Comparison of ENCODE assay signal across 21 cellular contexts in the genomic region with DNA sequence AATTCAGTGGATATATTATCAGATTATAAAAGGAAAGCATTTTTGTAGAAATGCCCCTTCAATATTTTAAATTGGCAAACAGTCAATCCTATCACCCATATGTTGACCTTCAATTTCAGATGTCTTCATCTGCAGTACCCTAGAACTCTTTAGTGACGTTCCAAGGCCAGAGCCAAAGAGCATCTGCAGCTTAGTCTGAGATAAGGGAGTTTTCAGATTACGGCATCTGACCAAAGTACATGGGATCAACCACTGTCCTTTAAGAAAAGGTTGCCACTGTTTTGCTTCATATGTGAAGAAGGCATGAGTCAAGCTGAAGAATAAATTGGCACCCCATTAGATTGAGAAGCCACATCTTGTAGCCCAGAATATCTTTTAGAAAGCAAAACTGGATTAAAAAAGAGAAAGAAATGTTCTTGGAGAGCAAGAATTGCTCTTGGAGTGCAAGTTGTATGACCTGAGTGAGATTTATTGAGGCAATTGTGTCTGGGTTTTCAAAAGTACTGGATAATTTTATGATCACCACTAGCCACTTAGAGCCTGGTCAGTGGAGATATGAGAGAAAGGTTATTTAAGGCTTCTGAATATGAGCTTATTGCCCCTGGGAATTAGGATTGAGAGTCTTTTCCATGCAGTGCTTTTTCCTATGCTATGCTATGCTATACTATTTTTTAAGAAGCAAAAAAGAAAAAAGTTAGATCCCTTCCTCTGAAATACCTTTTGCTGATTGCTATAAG.
"Had no signal": no experiment of that assay in that cellular context is flagged by ENCODE, and none has a peak within 500 bp of the region (broad histone marks: within the 10 kb centered on the region; RNA-seq: fewer than 3 reads in every experiment).

No MANE protein-coding gene starts in this region.

- H3K27me3 Mint-ChIP-seq: progenitor cell of endocrine pancreas, type B pancreatic cell had no signal

- H2AFZ ChIP-seq: neural progenitor cell, parathyroid adenoma had no signal

- H3K4me1 Mint-ChIP-seq: naive thymus-derived CD4-positive, alpha-beta T cell; nephron; neural progenitor cell; stimulated activated effector memory CD8-positive, alpha-beta T cell treated with anti-CD3 and anti-CD28 coated beads, Interleukin-12 subunit alpha, Interleukin-12 subunit beta, amount 100 ng/mL, for 72 hours had no signal

- FAIRE-seq: frontal cortex, keratinocyte had no signal

- H3K4me3 Mint-ChIP-seq: naive thymus-derived CD4-positive, alpha-beta T cell; nephron; neural progenitor cell; stimulated activated effector memory CD8-positive, alpha-beta T cell treated with anti-CD3 and anti-CD28 coated beads, Interleukin-12 subunit alpha, Interleukin-12 subunit beta, amount 100 ng/mL, for 72 hours; type B pancreatic cell had no signal

- H3K9me3 ChIP-seq: left ventricle myocardium inferior, lower lobe of right lung, stomach, thyroid gland had no signal

- H3K79me2 ChIP-seq: parathyroid adenoma had no signal

- H3K36me3 Mint-ChIP-seq: naive thymus-derived CD4-positive, alpha-beta T cell; neural progenitor cell; stimulated activated effector memory CD8-positive, alpha-beta T cell treated with anti-CD3 and anti-CD28 coated beads, Interleukin-12 subunit alpha, Interleukin-12 subunit beta, amount 100 ng/mL, for 72 hours; type B pancreatic cell had no signal

- H3K27me3 ChIP-seq: dorsolateral prefrontal cortex, neural progenitor cell, stomach, thyroid gland had no signal

- H3K9ac ChIP-seq: neural progenitor cell, parathyroid adenoma had no signal

- H3K4me1 ChIP-seq: lower lobe of right lung, parathyroid adenoma, stomach had no signal

- H3K4me3 ChIP-seq: dorsolateral prefrontal cortex, left ventricle myocardium inferior, lower lobe of right lung, neural progenitor cell, stomach, thyroid gland had no signal

- DNase-seq: cerebellar nuclear complex; dorsolateral prefrontal cortex; effector CD4-positive, alpha-beta T cell; head of caudate nucleus; left ventricle myocardium inferior; lower lobe of right lung; naive thymus-derived CD4-positive, alpha-beta T cell; stimulated activated CD4-positive, alpha-beta T cell treated with anti-CD3 and anti-CD28 coated beads, Interleukin-2, amount 100 ng/mL, for 24 hours; stimulated activated CD4-positive, alpha-beta T cell treated with anti-CD3 and anti-CD28 coated beads, Interleukin-4, amount 100 ng/mL, for 24 hours; stimulated activated naive CD4-positive, alpha-beta T cell treated with Interleukin-2 at 50 U/mL for 16 hours; stomach; thyroid gland had no signal

- H3K27ac Mint-ChIP-seq: naive thymus-derived CD4-positive, alpha-beta T cell; nephron; neural progenitor cell; progenitor cell of endocrine pancreas; stimulated activated effector memory CD8-positive, alpha-beta T cell treated with anti-CD3 and anti-CD28 coated beads, Interleukin-12 subunit alpha, Interleukin-12 subunit beta, amount 100 ng/mL, for 72 hours; type B pancreatic cell had no signal

- H3K9me3 Mint-ChIP-seq: nephron; neural progenitor cell; stimulated activated effector memory CD8-positive, alpha-beta T cell treated with anti-CD3 and anti-CD28 coated beads, Interleukin-12 subunit alpha, Interleukin-12 subunit beta, amount 100 ng/mL, for 72 hours; type B pancreatic cell had no signal

- ATAC-seq: lower lobe of right lung; naive thymus-derived CD4-positive, alpha-beta T cell; sciatic nerve; stimulated activated effector memory CD8-positive, alpha-beta T cell treated with anti-CD3 and anti-CD28 coated beads, Interleukin-12 subunit alpha, Interleukin-12 subunit beta, amount 100 ng/mL, for 72 hours had no signal

- H3K4me2 ChIP-seq: neural progenitor cell had no signal

- H3K36me3 ChIP-seq: left ventricle myocardium inferior, lower lobe of right lung, neural progenitor cell, stomach, thyroid gland had no signal

- H3K27ac ChIP-seq: dorsolateral prefrontal cortex, left ventricle myocardium inferior, lower lobe of right lung, neural progenitor cell, parathyroid adenoma, stomach, thyroid gland had no signal
